Comparison of ENCODE assay signal across 8 cellular contexts in the genomic region with DNA sequence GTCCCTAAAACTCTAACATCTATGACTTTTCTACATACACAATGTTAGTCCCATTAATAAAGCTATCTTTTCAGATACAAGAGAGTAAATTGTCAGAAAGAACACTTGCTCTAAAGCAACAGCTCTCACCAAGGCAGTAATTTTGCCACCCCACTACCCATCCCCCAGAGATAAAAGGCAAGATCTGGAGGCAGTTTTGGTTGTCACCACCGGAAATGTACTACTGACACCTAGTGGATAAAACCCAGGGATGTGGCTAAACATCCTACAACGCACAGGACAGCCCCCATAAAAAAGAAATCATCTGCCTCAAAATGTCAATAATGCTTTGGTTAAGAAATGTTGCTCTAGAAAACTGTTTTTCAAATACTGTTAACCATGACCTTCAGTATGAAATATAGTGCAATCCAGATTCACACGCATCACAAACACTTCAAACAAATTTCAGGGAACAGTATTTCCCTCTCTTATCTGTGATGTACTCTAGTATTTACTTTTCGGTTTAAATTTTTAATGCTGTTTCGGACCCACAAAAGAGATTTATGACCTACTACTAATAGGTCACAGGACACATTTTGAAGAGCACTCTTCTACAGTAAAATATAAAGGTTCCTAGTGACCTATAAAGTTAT. TPM values are rescaled to one million over a fixed set of nuclear protein-coding genes. Genes with fewer than 3 reads are reported as not detected.
DNase-seq lines count a peak whose midpoint lies in the region; ATAC-seq, FAIRE-seq and TF ChIP-seq lines count a peak whose summit lies in the region.
"Had no signal": no experiment of that assay in that cellular context is flagged by ENCODE, and none has a peak within 500 bp of the region (broad histone marks: within the 10 kb centered on the region; RNA-seq: fewer than 3 reads in every experiment).

No MANE protein-coding gene starts in this region.

- no peaks in the 10 kb centered on the region for H3K27me3 ChIP-seq in breast epithelium

- no peaks in the 10 kb centered on the region for H3K9me3 ChIP-seq in breast epithelium

- H3K4me3 ChIP-seq in breast epithelium = no peak overlapping the region
- H3K4me3 ChIP-seq: skin epidermis had no signal

- DNase-seq in GM12891 (ENCODE audit: insufficient read length, low spot score) (no peak), NCI-H187 treated with DMSO at 0.1 percent for 48 hours (lab: John Stamatoyannopoulos, UW) (peak; percentile 21), T-helper 9 cell (peak; percentile 38), breast epithelium (ENCODE audit: low spot score in 2 of 2) (no peak), left colon (peak in 1 of 2 donors; percentile 35)
- DNase-seq in stimulated activated CD4-positive, alpha-beta T cell treated with anti-CD3 and anti-CD28 coated beads, TNF-alpha, amount 100 ng/mL, for 48 hours (ENCODE audit: low read depth in 3 of 3) = peak in 2 of 3 donors; percentile 9 to 31

- H3K36me3 ChIP-seq in breast epithelium = no peaks in the 10 kb centered on the region

- TF ChIP-seq POLR2A in GM12891 (IDR thresholded peaks at IDR 0.05; ENCODE audit: low read depth, low read length) (no peak), breast epithelium (IDR thresholded peaks at IDR 0.05) (no peak)

- peak; percentile 26 to 57 (median 51) for TF ChIP-seq CTCF in breast epithelium (IDR thresholded peaks at IDR 0.05)

- peaks cover 6 to 11% of the 10 kb centered on the region in 2 donors for H3K4me1 ChIP-seq in breast epithelium

- ATAC-seq in HG02759 (IDR thresholded peaks at IDR 0.05; ENCODE audit: unreplicated experiment) = peak; percentile 45
- ATAC-seq in left colon = peak; percentile 51

- peak overlapping the region; percentile 6 to 9 for H3K27ac ChIP-seq in breast epithelium

- intact Hi-C loops in breast epithelium (cut with DNase I; ENCODE audit: low total_unique reads) = loop anchor here (2.0 kb wide), 1 partner anchor 25 kb away; no protein-coding TSS in a partner anchor
- intact Hi-C loops in left colon (cut with DNase I, micrococcal nuclease) = loop anchor here in 1 of 2 donors (5.0 kb wide), 1 partner anchor 173 kb away; no protein-coding TSS in a partner anchor

- peak; percentile 95 for FAIRE-seq in GM12891 (lab: Jason Lieb, UNC)

TF ChIP-seq in GM12891, 5 proteins besides CTCF, POLR2A, EP300 and RAD21:
- TF ChIP-seq PAX5 (IDR thresholded peaks at IDR 0.05; ENCODE audit: insufficient read depth, low read length, severe bottlenecking) = no peak
- TF ChIP-seq TAF1 (IDR thresholded peaks at IDR 0.05; ENCODE audit: low read depth, low read length) = no peak
- no peak for TF ChIP-seq SPI1 (IDR thresholded peaks at IDR 0.05; ENCODE audit: low read depth, low read length)
- 0 out of 2 replicates have a peak, but pooled peaks have one; percentile 21 for TF ChIP-seq POU2F2 (IDR thresholded peaks at IDR 0.05; ENCODE audit: low read depth, low read length)
- TF ChIP-seq POLR2AphosphoS5 (IDR thresholded peaks at IDR 0.05; ENCODE audit: low read depth, low read length) = no peak

RNA-seq across cellular contexts. Expression of gene FBXL5, which starts 5.1 kb away (rescaled TPM):
- 18.7 TPM for polyA plus RNA-seq in GM12891 (2012; ENCODE audit: low read depth, missing spikeins)
- total RNA-seq in breast epithelium (100 to 1,000 TPM; 178 to 231 (median 202) TPM), left colon (10 to 100 TPM; 48.2 to 59.2 TPM)

RNA-seq across cellular contexts. Expression of gene FAM200B, which starts 31.6 kb away (rescaled TPM):
- 19.7 TPM for polyA plus RNA-seq in GM12891 (2012; ENCODE audit: low read depth, missing spikeins)
- total RNA-seq in breast epithelium (10 to 100 TPM; 34.7 to 66.9 (median 55.9) TPM), left colon (10 to 100 TPM; 33.7 to 33.8 TPM)

RNA-seq across cellular contexts. Expression of gene BST1, which starts 52.8 kb away (rescaled TPM):
- polyA plus RNA-seq in GM12891 (2012; ENCODE audit: low read depth, missing spikeins) = not detected
- total RNA-seq in breast epithelium (10 to 100 TPM in 1 of 3 donors, 1 to 10 TPM in 2; 6.4 to 16.6 (median 7.5) TPM), left colon (10 to 100 TPM; 11.4 to 11.9 TPM)

Comparison
In these comparisons a context has a peak if more than half of its experiments do, and no peak if none do; other contexts are left out.
1. DNase-seq: peak in NCI-H187 treated with DMSO at 0.1 percent for 48 hours (single experiment), T-helper 9 cell (single experiment) and stimulated activated CD4-positive, alpha-beta T cell treated with anti-CD3 and anti-CD28 coated beads, TNF-alpha, amount 100 ng/mL, for 48 hours (2 of 3); none in GM12891 (single experiment) and breast epithelium (0 of 2).